16 cellular contexts compared by ENCODE assay signal in the genomic region with DNA sequence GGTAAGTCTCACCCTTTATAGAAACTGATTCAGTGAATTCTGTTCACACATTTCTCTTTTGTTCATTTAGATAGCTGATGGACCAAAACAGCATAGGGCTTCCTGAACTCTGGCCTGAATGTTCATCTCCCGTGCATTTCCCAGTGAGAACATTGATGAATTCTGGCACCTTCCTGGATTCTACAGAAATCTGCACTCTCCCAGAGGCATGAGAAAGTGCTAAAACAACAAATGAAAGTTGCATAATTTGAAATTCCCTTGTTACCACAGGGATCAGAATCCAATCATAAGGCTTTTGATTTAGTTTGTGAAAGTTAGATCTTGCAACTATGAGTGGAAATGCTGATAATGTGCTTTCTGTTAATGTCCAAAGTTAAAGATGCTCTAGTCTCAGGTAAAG. TPM values are rescaled to one million over a fixed set of nuclear protein-coding genes. Genes with fewer than 3 reads are reported as not detected.
DNase-seq lines count a peak whose midpoint lies in the region; ATAC-seq and TF ChIP-seq lines count a peak whose summit lies in the region.
"Had no signal": no experiment of that assay in that cellular context is flagged by ENCODE, and none has a peak within 500 bp of the region (broad histone marks: within the 10 kb centered on the region; RNA-seq: fewer than 3 reads in every experiment).

No MANE protein-coding gene starts in this region.

- no peaks in the 10 kb centered on the region for H3K79me2 ChIP-seq in Karpas-422 (ENCODE audit: low read length)

- in situ Hi-C loops in brain microvascular endothelial cell (cut with HindIII; ENCODE audit: low pct_ligation_motif_present, low sequenced_read_pairs), result no loop called here

- H3K4me1 ChIP-seq in Karpas-422 (ENCODE audit: low read length), result no peaks in the 10 kb centered on the region
- H3K4me1 ChIP-seq: BLaER1, Caco-2 had no signal

- TF ChIP-seq CTCF in brain microvascular endothelial cell (IDR thresholded peaks at IDR 0.05; ENCODE audit: low read depth, low read length, missing control alignments), result no peak

- H3K27ac ChIP-seq in Karpas-422 (ENCODE audit: low read length) (no peak overlapping the region), brain microvascular endothelial cell (no peak overlapping the region)
- H3K27ac ChIP-seq: A549, BLaER1, GM23248, HL-60 had no signal

- ATAC-seq in GM21529 (IDR thresholded peaks at IDR 0.05; ENCODE audit: unreplicated experiment) (no peak), left colon (no peak)
- ATAC-seq: A549 had no signal

- H3K9me2 ChIP-seq in Karpas-422 (replicated peaks; ENCODE audit: insufficient read depth, low read length), result no peaks in the 10 kb centered on the region

- H3K36me3 ChIP-seq in Karpas-422 (ENCODE audit: insufficient read depth, low read length), result no peaks in the 10 kb centered on the region
- H3K36me3 ChIP-seq in brain microvascular endothelial cell (replicated peaks), result no peaks in the 10 kb centered on the region
- H3K36me3 ChIP-seq: BLaER1 had no signal

- no peaks in the 10 kb centered on the region for H4K20me1 ChIP-seq in Karpas-422 (ENCODE audit: insufficient read depth, low read depth, low read length)
- H4K20me1 ChIP-seq: BLaER1 had no signal

- no peaks in the 10 kb centered on the region for H3K9me3 ChIP-seq in Karpas-422 (ENCODE audit: low read length)
- H3K9me3 ChIP-seq: A549, Caco-2 had no signal

- H3K4me3 ChIP-seq in Karpas-422 (ENCODE audit: low read length) (no peak overlapping the region), brain microvascular endothelial cell (ENCODE audit: low read depth, low read length) (no peak overlapping the region)
- H3K4me3 ChIP-seq: A549, BLaER1, GM23248 had no signal

- intact Hi-C loops in left colon (cut with DNase I, micrococcal nuclease), result no loop called here

- no peak overlapping the region for H3K9ac ChIP-seq in Karpas-422 (ENCODE audit: low read length)
- H3K9ac ChIP-seq: BLaER1, GM23248 had no signal

- H3K27me3 ChIP-seq in Karpas-422 (ENCODE audit: low read length), result no peaks in the 10 kb centered on the region; the same call in 1 of the 2 replicates
- H3K27me3 ChIP-seq in brain microvascular endothelial cell (replicated peaks), result no peaks in the 10 kb centered on the region
- H3K27me3 ChIP-seq: BLaER1 had no signal

- DNase-seq in Karpas-422 (peak; percentile 19), astrocyte of the hippocampus (ENCODE audit: low read depth, low spot score) (peak; percentile 39), fibroblast of peridontal ligament (ENCODE audit: extremely low read depth) (peak; percentile 72), brain microvascular endothelial cell (no peak), NCI-H1417 treated with DMSO at 0.1 percent for 48 hours (lab: John Stamatoyannopoulos, UW) (no peak), left colon (no peak)
- DNase-seq: AML-193; Caco-2; CD8-positive, alpha-beta memory T cell; DMS53; GF-D8; GM23248 had no signal

- no peak overlapping the region for H2AFZ ChIP-seq in Karpas-422 (ENCODE audit: low read length)
- H2AFZ ChIP-seq: GM23248 had no signal

- no peak overlapping the region for H3K4me2 ChIP-seq in Karpas-422 (ENCODE audit: low read depth, low read length, poor library complexity, severe bottlenecking)
- H3K4me2 ChIP-seq: A549, BLaER1 had no signal

RNA-seq across cellular contexts. Expression of a gene that starts 29.7 kb away (rescaled TPM):
- not detected in 2 replicates for total RNA-seq in Karpas-422 (2014; rRNA removed; shearing (Covaris generic); ENCODE audit: low replicate concordance)
- 10 to 100 TPM; 76.6 to 95.5 TPM for total RNA-seq in left colon

Comparison
In these comparisons a context has a peak if more than half of its experiments do, and no peak if none do; other contexts are left out.
1. DNase-seq: peak in Karpas-422 (single experiment), astrocyte of the hippocampus (single experiment) and fibroblast of peridontal ligament (single experiment); none in brain microvascular endothelial cell (single experiment), NCI-H1417 treated with DMSO at 0.1 percent for 48 hours (single experiment) and left colon (0 of 2).
2. RNA of a gene that starts 29.7 kb away (total RNA-seq): 76.6 to 95.5 TPM in left colon; not detected in Karpas-422; every median in the first group is over 10 times any median in the second.